Comparison of ENCODE assay signal across 24 cellular contexts in genomic region chr16:88893127-88893968, GRCh38. TPM values are rescaled to one million over a fixed set of nuclear protein-coding genes. Genes with fewer than 3 reads are reported as not detected.
A peak's percentile ranks its signal among the peaks of the same experiment; 100 is the strongest.
DNase-seq lines count a peak whose midpoint lies in the region; ATAC-seq and TF ChIP-seq lines count a peak whose summit lies in the region.
"Had no signal": no experiment of that assay in that cellular context is flagged by ENCODE, and none has a peak within 500 bp of the region (broad histone marks: within the 10 kb centered on the region; RNA-seq: fewer than 3 reads in every experiment).

No MANE protein-coding gene starts in this region.

- H3K36me3 ChIP-seq in esophagus squamous epithelium, result no peaks in the 10 kb centered on the region
- H3K36me3 ChIP-seq: SJSA1 had no signal

- peak overlapping the region; percentile 5 for H3K27ac Mint-ChIP-seq in activated CD4-positive, alpha-beta T cell treated with anti-CD3 and anti-CD28 coated beads, Interleukin-2, amount 10 ng/mL, durations not matched to agents 7 days and 5 days
- no peak overlapping the region for H3K27ac Mint-ChIP-seq in activated CD4-positive, alpha-beta T cell treated with anti-CD3 and anti-CD28 coated beads for 36 hours
- H3K27ac Mint-ChIP-seq: CD8-positive, alpha-beta memory T cell; HFFc6 had no signal

- H3K9me3 Mint-ChIP-seq in activated CD4-positive, alpha-beta T cell treated with anti-CD3 and anti-CD28 coated beads, Interleukin-2, amount 10 ng/mL, durations not matched to agents 7 days and 5 days, result no peaks in the 10 kb centered on the region
- no peaks in the 10 kb centered on the region for H3K9me3 Mint-ChIP-seq in activated CD4-positive, alpha-beta T cell treated with anti-CD3 and anti-CD28 coated beads for 36 hours (ENCODE audit: low read depth)
- H3K9me3 Mint-ChIP-seq: CD8-positive, alpha-beta memory T cell had no signal

- no peaks in the 10 kb centered on the region for H3K36me3 Mint-ChIP-seq in activated CD4-positive, alpha-beta T cell treated with anti-CD3 and anti-CD28 coated beads, Interleukin-2, amount 10 ng/mL, durations not matched to agents 7 days and 5 days (ENCODE audit: low read depth)
- H3K36me3 Mint-ChIP-seq in activated CD4-positive, alpha-beta T cell treated with anti-CD3 and anti-CD28 coated beads for 36 hours (ENCODE audit: low read depth), result no peaks in the 10 kb centered on the region
- H3K36me3 Mint-ChIP-seq: CD8-positive, alpha-beta memory T cell had no signal

- H3K4me1 Mint-ChIP-seq in activated CD4-positive, alpha-beta T cell treated with anti-CD3 and anti-CD28 coated beads, Interleukin-2, amount 10 ng/mL, durations not matched to agents 7 days and 5 days, result no peaks in the 10 kb centered on the region
- no peaks in the 10 kb centered on the region for H3K4me1 Mint-ChIP-seq in activated CD4-positive, alpha-beta T cell treated with anti-CD3 and anti-CD28 coated beads for 36 hours
- H3K4me1 Mint-ChIP-seq: CD8-positive, alpha-beta memory T cell had no signal

- intact Hi-C loops in activated CD4-positive, alpha-beta T cell treated with anti-CD3 and anti-CD28 coated beads for 36 hours (cut with DNase I, micrococcal nuclease), result no loop called here
- intact Hi-C loops in esophagus squamous epithelium (cut with DNase I), result no loop called here

- H3K4me3 ChIP-seq in esophagus squamous epithelium, result no peak overlapping the region
- H3K4me3 ChIP-seq: SJSA1 had no signal

- no peak for DNase-seq in activated CD4-positive, alpha-beta T cell treated with anti-CD3 and anti-CD28 coated beads, Interleukin-2, amount 10 ng/mL, durations not matched to agents 7 days and 5 days
- DNase-seq in activated CD4-positive, alpha-beta T cell treated with anti-CD3 and anti-CD28 coated beads for 36 hours, result no peak
- DNase-seq in myocyte (ENCODE audit: low read depth), result peak; percentile 80
- no peak for DNase-seq in stimulated activated CD8-positive, alpha-beta memory T cell treated with anti-CD3 and anti-CD28 coated beads, Interleukin-4, amount 100 ng/mL, for 48 hours
- DNase-seq in NCI-H1105 (lab: John Stamatoyannopoulos, UW), result no peak
- DNase-seq in esophagus squamous epithelium (lab: John Stamatoyannopoulos, UW), result no peak
- DNase-seq: ACHN; Calu3; CD8-positive, alpha-beta memory T cell; GDM1; HFFc6; Kasumi-1; NCI-H1417 treated with DMSO at 0.1 percent for 48 hours; NCI-H187; NCI-H446; NCI-H526 had no signal

- H3K27ac ChIP-seq in esophagus squamous epithelium, result no peak overlapping the region
- H3K27ac ChIP-seq: 22Rv1, C4-2B, SJSA1 had no signal

- no peaks in the 10 kb centered on the region for H3K27me3 Mint-ChIP-seq in activated CD4-positive, alpha-beta T cell treated with anti-CD3 and anti-CD28 coated beads, Interleukin-2, amount 10 ng/mL, durations not matched to agents 7 days and 5 days
- H3K27me3 Mint-ChIP-seq in activated CD4-positive, alpha-beta T cell treated with anti-CD3 and anti-CD28 coated beads for 36 hours, result no peaks in the 10 kb centered on the region
- H3K27me3 Mint-ChIP-seq: CD8-positive, alpha-beta memory T cell had no signal

- TF ChIP-seq POLR2A in esophagus squamous epithelium (IDR thresholded peaks at IDR 0.05), result no peak

- 90% methylated on average over 2 of the region's 19 CpGs; no CpG with 5 or more reads in 1 of the 2 donors for WGBS in esophagus squamous epithelium, 2 donors

- no peak for TF ChIP-seq CTCF in esophagus squamous epithelium (IDR thresholded peaks at IDR 0.05)

- no peaks in the 10 kb centered on the region for H3K9me3 ChIP-seq in esophagus squamous epithelium
- H3K9me3 ChIP-seq: SJSA1 had no signal

- POLR2A ChIA-PET in activated CD4-positive, alpha-beta T cell treated with anti-CD3 and anti-CD28 coated beads, Interleukin-2, amount 10 ng/mL, durations not matched to agents 7 days and 5 days (lab: Charles Lee), result no interaction called here
- POLR2A ChIA-PET in activated CD4-positive, alpha-beta T cell treated with anti-CD3 and anti-CD28 coated beads for 36 hours (lab: Charles Lee), result no interaction called here

- peaks cover 0 to 10% (median 0%) of the 10 kb centered on the region in 4 donors for H3K27me3 ChIP-seq in esophagus squamous epithelium

- CTCF ChIA-PET in activated CD4-positive, alpha-beta T cell treated with anti-CD3 and anti-CD28 coated beads, Interleukin-2, amount 10 ng/mL, durations not matched to agents 7 days and 5 days (lab: Charles Lee), result no interaction called here
- CTCF ChIA-PET in activated CD4-positive, alpha-beta T cell treated with anti-CD3 and anti-CD28 coated beads for 36 hours (lab: Charles Lee), result no interaction called here

- H3K4me1 ChIP-seq in esophagus squamous epithelium, result peaks cover 0 to 4% (median 0%) of the 10 kb centered on the region in 3 donors
- H3K4me1 ChIP-seq: SJSA1 had no signal

- H3K4me3 Mint-ChIP-seq in activated CD4-positive, alpha-beta T cell treated with anti-CD3 and anti-CD28 coated beads, Interleukin-2, amount 10 ng/mL, durations not matched to agents 7 days and 5 days, result no peak overlapping the region
- H3K4me3 Mint-ChIP-seq in activated CD4-positive, alpha-beta T cell treated with anti-CD3 and anti-CD28 coated beads for 36 hours, result no peak overlapping the region
- H3K4me3 Mint-ChIP-seq: CD8-positive, alpha-beta memory T cell; HFFc6 had no signal

- ATAC-seq in activated CD4-positive, alpha-beta T cell treated with anti-CD3 and anti-CD28 coated beads for 36 hours, result no peak
- ATAC-seq in esophagus mucosa (peak; percentile 66), HG02642 (IDR thresholded peaks at IDR 0.05; ENCODE audit: poor library complexity, unreplicated experiment) (no peak)
- ATAC-seq: Right ventricle myocardium inferior had no signal

RNA-seq across cellular contexts. Expression of gene PABPN1L, which starts 26.9 kb away (rescaled TPM):
- total RNA-seq in activated CD4-positive, alpha-beta T cell treated with anti-CD3 and anti-CD28 coated beads, Interleukin-2, amount 10 ng/mL, durations not matched to agents 7 days and 5 days, result not detected
- not detected for total RNA-seq in activated CD4-positive, alpha-beta T cell treated with anti-CD3 and anti-CD28 coated beads for 36 hours
- total RNA-seq in esophagus mucosa (not detected), myocyte (0.11 TPM in 1 of 2 replicates, not detected in the other), esophagus squamous epithelium (not detected)
- not detected for polyA plus RNA-seq in myocyte (2012)
- total RNA-seq: Calu3; CD8-positive, alpha-beta memory T cell; Daoy; HFFc6; MCF 10A; Right ventricle myocardium inferior; SJSA1 had no signal
- polyA plus RNA-seq: CD8-positive, alpha-beta memory T cell had no signal

RNA-seq across cellular contexts. Expression of gene TRAPPC2L, which starts 36.4 kb away (rescaled TPM):
- 10 to 100 TPM; 47.7 to 55.7 TPM for total RNA-seq in activated CD4-positive, alpha-beta T cell treated with anti-CD3 and anti-CD28 coated beads, Interleukin-2, amount 10 ng/mL, durations not matched to agents 7 days and 5 days
- total RNA-seq in activated CD4-positive, alpha-beta T cell treated with anti-CD3 and anti-CD28 coated beads for 36 hours, result 10 to 100 TPM; 43.3 to 50.7 TPM
- total RNA-seq in esophagus mucosa, result 61.0 TPM
- 60.1 and 69.5 TPM in 2 replicates for total RNA-seq in myocyte
- polyA plus RNA-seq in myocyte (2012), result 216 TPM
- 10 to 100 TPM; 20.7 to 29.7 (median 24.7) TPM for total RNA-seq in esophagus squamous epithelium

RNA-seq across cellular contexts. Expression of gene GALNS, which starts 36.6 kb away (rescaled TPM):
- total RNA-seq in activated CD4-positive, alpha-beta T cell treated with anti-CD3 and anti-CD28 coated beads, Interleukin-2, amount 10 ng/mL, durations not matched to agents 7 days and 5 days, result 10 to 100 TPM; 29.4 to 35.7 TPM
- total RNA-seq in activated CD4-positive, alpha-beta T cell treated with anti-CD3 and anti-CD28 coated beads for 36 hours, result 10 to 100 TPM; 20.1 TPM
- total RNA-seq in esophagus mucosa (17.0 TPM), myocyte (26.8 and 34.8 TPM in 2 replicates), esophagus squamous epithelium (10 to 100 TPM in 3 of 4 donors, 1 to 10 TPM in 1; 9.5 to 24.2 (median 20.5) TPM)
- polyA plus RNA-seq in myocyte (2012), result 32.0 TPM
